ENCODE assay signal across 8 cellular contexts in the genomic region with DNA sequence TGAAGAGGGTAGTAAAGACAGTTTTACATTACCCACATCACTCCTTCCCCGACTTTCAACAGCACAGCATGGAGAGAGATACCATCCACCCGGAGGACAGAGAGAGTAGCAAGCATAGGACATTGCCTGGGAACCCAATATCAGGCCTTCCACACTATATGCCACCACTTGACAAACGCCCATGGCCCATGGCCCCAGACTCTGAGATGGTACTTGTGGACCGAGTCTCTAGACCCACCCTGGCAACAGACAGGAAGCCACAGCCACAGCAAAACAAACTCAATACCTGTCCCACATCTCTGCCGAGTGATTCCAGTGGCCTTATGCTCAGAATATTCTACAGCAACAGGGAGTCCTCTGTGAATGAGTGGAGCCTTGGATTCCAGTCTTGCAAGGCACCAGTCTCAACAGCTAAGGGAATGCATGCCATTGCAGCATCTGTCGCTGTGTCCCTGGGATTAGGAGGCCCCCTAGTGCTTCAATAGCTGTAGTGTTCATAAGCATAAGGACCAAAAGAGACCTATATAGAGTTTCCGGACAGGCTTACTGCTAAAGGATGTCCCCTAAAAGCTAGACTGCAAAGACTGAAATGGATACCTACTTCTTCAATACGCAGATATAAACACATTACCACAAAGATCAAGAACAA. TPM values are rescaled to one million over a fixed set of nuclear protein-coding genes. Genes with fewer than 3 reads are reported as not detected.
A peak's percentile ranks its signal among the peaks of the same experiment; 100 is the strongest.
DNase-seq lines count a peak whose midpoint lies in the region; ATAC-seq and TF ChIP-seq lines count a peak whose summit lies in the region.

No MANE protein-coding gene starts in this region.

- no peaks in the 10 kb centered on the region for H3K36me3 Mint-ChIP-seq in stimulated activated memory B cell treated with anti-CD40 and anti-IgM and Interleukin-4, amounts not matched to agents 10 μg/mL and 1 μg/mL and 100 μg/mL, for 72 hours

- H3K79me1 ChIP-seq in neuronal stem cell (ENCODE audit: low read depth, low read length): no peaks in the 10 kb centered on the region

- ATAC-seq in esophagus mucosa: peak; percentile 84
- no peak for ATAC-seq in stimulated activated memory B cell treated with anti-CD40 and anti-IgM and Interleukin-4, amounts not matched to agents 10 μg/mL and 1 μg/mL and 100 μg/mL, for 72 hours

- H3K27ac ChIP-seq in WERI-Rb-1 (no peak overlapping the region), neuronal stem cell (replicated peaks; ENCODE audit: low read length) (no peak overlapping the region)

- H3K9ac ChIP-seq in neuronal stem cell (ENCODE audit: low read depth, low read length, poor library complexity): no peak overlapping the region

- peak; percentile 57 for DNase-seq in AG08395 (ENCODE audit: low spot score)
- DNase-seq in GM03348 (ENCODE audit: low spot score): peak; percentile 56
- peak; percentile 47 for DNase-seq in HCEC 1CT
- peak; percentile 70 for DNase-seq in NB4 (ENCODE audit: low read depth)
- peak; percentile 31 for DNase-seq in WERI-Rb-1
- peak; percentile 21 for DNase-seq in neuronal stem cell (ENCODE audit: low spot score)

- H3K27me3 ChIP-seq in WERI-Rb-1 (ENCODE audit: insufficient read depth, low read depth, severe bottlenecking) (peaks cover 56% of the 10 kb centered on the region), neuronal stem cell (ENCODE audit: control insufficient read depth in 3 of 3, insufficient read depth in 3 of 3, low read depth in 1 of 3, low read length in 3 of 3) (peaks cover 0 to 18% (median 0%) of the 10 kb centered on the region in 3 experiments)

- no peak overlapping the region for H3K4me3 Mint-ChIP-seq in stimulated activated memory B cell treated with anti-CD40 and anti-IgM and Interleukin-4, amounts not matched to agents 10 μg/mL and 1 μg/mL and 100 μg/mL, for 72 hours

- H4K8ac ChIP-seq in neuronal stem cell (ENCODE audit: low read depth, low read length): no peak overlapping the region

- no peak overlapping the region for H3K18ac ChIP-seq in neuronal stem cell (ENCODE audit: low read length)

- no peak overlapping the region for H2BK5ac ChIP-seq in neuronal stem cell (ENCODE audit: low read length)

- no peak overlapping the region for H2AK5ac ChIP-seq in neuronal stem cell (ENCODE audit: low read depth, low read length)

- no peak overlapping the region for H2AFZ ChIP-seq in neuronal stem cell (ENCODE audit: low read length)

- no peaks in the 10 kb centered on the region for H3K4me1 ChIP-seq in neuronal stem cell (ENCODE audit: control insufficient read depth in 2 of 2, insufficient read depth in 1 of 2, low read depth in 1 of 2, low read length in 2 of 2)

- H3K9me3 Mint-ChIP-seq in stimulated activated memory B cell treated with anti-CD40 and anti-IgM and Interleukin-4, amounts not matched to agents 10 μg/mL and 1 μg/mL and 100 μg/mL, for 72 hours: no peaks in the 10 kb centered on the region

- no peak overlapping the region for H3K4ac ChIP-seq in neuronal stem cell (ENCODE audit: low read length)

- H3K4me2 ChIP-seq in neuronal stem cell (ENCODE audit: insufficient read depth, low read length, poor library complexity, severe bottlenecking): no peak overlapping the region

- H3K27ac Mint-ChIP-seq in stimulated activated memory B cell treated with anti-CD40 and anti-IgM and Interleukin-4, amounts not matched to agents 10 μg/mL and 1 μg/mL and 100 μg/mL, for 72 hours: no peak overlapping the region

- H2BK15ac ChIP-seq in neuronal stem cell (ENCODE audit: low read length): no peak overlapping the region

- no peak overlapping the region for H3K4me3 ChIP-seq in NB4 (ENCODE audit: low read depth, low read length)
- no peak overlapping the region for H3K4me3 ChIP-seq in WERI-Rb-1 (ENCODE audit: low read depth, low read length)
- H3K4me3 ChIP-seq in neuronal stem cell (ENCODE audit: low read length in 2 of 2): no peak overlapping the region

- H3K36me3 ChIP-seq in WERI-Rb-1: no peaks in the 10 kb centered on the region
- H3K36me3 ChIP-seq in neuronal stem cell (replicated peaks in 1 of 2; ENCODE audit: control insufficient read depth in 2 of 2, insufficient read depth in 2 of 2, low read length in 2 of 2): no peaks in the 10 kb centered on the region

- H4K91ac ChIP-seq in neuronal stem cell (ENCODE audit: low read depth, low read length, poor library complexity): no peak overlapping the region

- H3K4me1 Mint-ChIP-seq in stimulated activated memory B cell treated with anti-CD40 and anti-IgM and Interleukin-4, amounts not matched to agents 10 μg/mL and 1 μg/mL and 100 μg/mL, for 72 hours: no peaks in the 10 kb centered on the region

- H2BK120ac ChIP-seq in neuronal stem cell (ENCODE audit: low read depth, low read length): no peak overlapping the region

- peaks cover 40% of the 10 kb centered on the region for H3K27me3 Mint-ChIP-seq in stimulated activated memory B cell treated with anti-CD40 and anti-IgM and Interleukin-4, amounts not matched to agents 10 μg/mL and 1 μg/mL and 100 μg/mL, for 72 hours

- TF ChIP-seq CTCF in NB4 (IDR thresholded peaks at IDR 0.05; ENCODE audit: low read depth, low read length) (peak; percentile 55), WERI-Rb-1 (IDR thresholded peaks at IDR 0.05; ENCODE audit: low read depth, low read length) (peak; percentile 62)

- no peak for TF ChIP-seq POLR2A in NB4 (IDR thresholded peaks at IDR 0.05; ENCODE audit: extremely low read depth, insufficient read length)

- H3K9me3 ChIP-seq in WERI-Rb-1 (ENCODE audit: severe bottlenecking): no peaks in the 10 kb centered on the region
- H3K9me3 ChIP-seq in neuronal stem cell (replicated peaks in 1 of 2; ENCODE audit: control insufficient read depth in 2 of 2, insufficient read depth in 1 of 2, low read depth in 1 of 2, low read length in 2 of 2): no peaks in the 10 kb centered on the region

- H3K14ac ChIP-seq in neuronal stem cell (ENCODE audit: low read length): no peak overlapping the region

- H2BK12ac ChIP-seq in neuronal stem cell (ENCODE audit: low read length): no peak overlapping the region

- no CpG with 5 or more reads among the region's 8 CpGs for WGBS in neuronal stem cell (ENCODE audit: extremely low coverage in 2 of 2, insufficient read length in 2 of 2, insufficient replicate concordance in 1 of 2), 2 donors

- H3K23ac ChIP-seq in neuronal stem cell (ENCODE audit: low read depth, low read length, poor library complexity): no peak overlapping the region

RNA-seq across cellular contexts. Expression of a gene that starts 14.7 kb away (rescaled TPM):
- not detected for total RNA-seq in esophagus mucosa
- 0.13 TPM for polyA plus RNA-seq in neuronal stem cell (2013, experiment 1 of 2)
- 0.12 TPM for polyA plus RNA-seq in neuronal stem cell (2013, experiment 2 of 2)
